Comparison of ENCODE assay signal across 16 cellular contexts in the genomic region with DNA sequence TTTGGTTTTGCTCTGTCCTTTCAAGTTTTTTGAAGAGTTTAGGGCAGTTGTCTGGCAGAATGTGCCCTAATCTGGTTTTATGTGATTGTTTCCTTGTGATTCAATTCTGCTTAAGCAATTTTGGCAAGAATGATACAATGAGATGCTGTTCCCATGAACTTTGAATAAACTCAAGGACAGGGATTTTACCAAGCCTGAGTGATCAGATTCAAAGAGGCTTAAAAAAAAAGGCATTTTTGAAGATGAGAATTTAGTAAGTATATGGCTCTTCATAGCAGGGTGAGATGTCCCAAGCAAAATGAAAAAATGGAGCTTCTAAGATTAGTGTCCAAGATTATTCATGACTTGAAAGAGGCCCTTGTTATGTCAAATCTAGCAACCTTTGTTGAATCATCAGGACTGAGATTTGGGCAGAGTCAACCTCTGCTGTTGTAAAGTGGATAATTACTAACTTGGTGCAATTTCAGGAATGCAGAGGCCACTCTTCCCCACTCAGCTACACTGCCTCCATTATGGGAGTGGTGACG.
A peak's percentile ranks its signal among the peaks of the same experiment; 100 is the strongest.
DNase-seq lines count a peak whose midpoint lies in the region; ATAC-seq and TF ChIP-seq lines count a peak whose summit lies in the region.
"Had no signal": no experiment of that assay in that cellular context is flagged by ENCODE, and none has a peak within 500 bp of the region (broad histone marks: within the 10 kb centered on the region; RNA-seq: fewer than 3 reads in every experiment).

No MANE protein-coding gene starts in this region.

- no peak overlapping the region for H3K9ac ChIP-seq in fibroblast of lung (ENCODE audit: insufficient read depth, low read length)
- H3K9ac ChIP-seq: BLaER1 treated with 17β-estradiol and CSF1 and Interleukin-3, amounts not matched to agents 10 nM and 100 nM had no signal

- H3K4me2 ChIP-seq in PC-9 (peak overlapping the region; percentile 46), fibroblast of lung (ENCODE audit: extremely low read depth, insufficient read depth, low read length) (no peak overlapping the region)
- H3K4me2 ChIP-seq: BLaER1 treated with 17β-estradiol and CSF1 and Interleukin-3, amounts not matched to agents 10 nM and 100 nM had no signal

- H3K4me1 ChIP-seq in PC-9 (replicated peaks; ENCODE audit: insufficient read depth) (peaks cover 43% of the 10 kb centered on the region), fibroblast of lung (ENCODE audit: control insufficient read depth, extremely low read depth, insufficient read depth, low read length) (peaks cover 6% of the 10 kb centered on the region), gastrocnemius medialis (peaks cover 34 to 37% of the 10 kb centered on the region in 2 donors), esophagus muscularis mucosa (peaks cover 0 to 20% (median 13%) of the 10 kb centered on the region in 4 donors)

- BruUV-seq in PC-9 (replicated peaks; lab: Mats Ljungman, UMichigan): no TSS peak

- no peak for TF ChIP-seq POLR2A in gastrocnemius medialis (IDR thresholded peaks at IDR 0.05)
- no peak for TF ChIP-seq POLR2A in esophagus muscularis mucosa (IDR thresholded peaks at IDR 0.05; ENCODE audit: low read depth)

- ATAC-seq in gastrocnemius medialis: no peak
- no peak for ATAC-seq in HG03159 (IDR thresholded peaks at IDR 0.05; ENCODE audit: unreplicated experiment)

- H3K4me3 ChIP-seq in PC-9 (no peak overlapping the region), fibroblast of lung (replicated peaks in 1 of 4; ENCODE audit: control extremely low read depth in 1 of 4, insufficient read depth in 1 of 4, low read depth in 3 of 4, low read length in 4 of 4) (no peak overlapping the region), gastrocnemius medialis (no peak overlapping the region), esophagus muscularis mucosa (no peak overlapping the region)
- H3K4me3 ChIP-seq: BLaER1 treated with 17β-estradiol and CSF1 and Interleukin-3, amounts not matched to agents 10 nM and 100 nM; SJCRH30 had no signal

- H3K9me2 ChIP-seq in PC-9 (ENCODE audit: insufficient read depth): no peaks in the 10 kb centered on the region

- H4K20me1 ChIP-seq in PC-9 (ENCODE audit: insufficient read depth) (no peaks in the 10 kb centered on the region), fibroblast of lung (ENCODE audit: control insufficient read depth, extremely low read depth, insufficient read depth, low read length) (no peaks in the 10 kb centered on the region)
- H4K20me1 ChIP-seq: BLaER1 treated with 17β-estradiol and CSF1 and Interleukin-3, amounts not matched to agents 10 nM and 100 nM had no signal

- peaks cover 16% of the 10 kb centered on the region; the same call in 1 of the 2 replicates for H3K9me3 ChIP-seq in PC-9 (ENCODE audit: insufficient read depth, low read depth)
- no peaks in the 10 kb centered on the region for H3K9me3 ChIP-seq in fibroblast of lung (ENCODE audit: control insufficient read depth, insufficient read depth, low read depth, low read length)
- H3K9me3 ChIP-seq in gastrocnemius medialis: no peaks in the 10 kb centered on the region
- H3K9me3 ChIP-seq in esophagus muscularis mucosa: no peaks in the 10 kb centered on the region
- H3K9me3 ChIP-seq: SJCRH30 had no signal

- whole genome bisulfite sequencing in esophagus muscularis mucosa: 86% methylated on average over 1 of the region's 1 CpG

- H3K27ac ChIP-seq in PC-9: peak overlapping the region; percentile 74
- H3K27ac ChIP-seq in fibroblast of lung (ENCODE audit: insufficient read depth, low read length): no peak overlapping the region
- H3K27ac ChIP-seq in gastrocnemius medialis: peak overlapping the region; percentile 70 to 78 (median 75)
- H3K27ac ChIP-seq in esophagus muscularis mucosa (replicated peaks in 1 of 4): peak overlapping the region in 1 of 4 donors; percentile 0
- H3K27ac ChIP-seq: BLaER1 treated with 17β-estradiol and CSF1 and Interleukin-3, amounts not matched to agents 10 nM and 100 nM; SJCRH30; VCaP had no signal

- no peak overlapping the region for H2AFZ ChIP-seq in PC-9
- H2AFZ ChIP-seq in fibroblast of lung (ENCODE audit: low read length): no peak overlapping the region

- no peak for TF ChIP-seq CTCF in PC-9 (conservative IDR thresholded peaks at IDR 0.05)
- TF ChIP-seq CTCF in fibroblast of lung (conservative IDR thresholded peaks at IDR 0.05 in 1 of 2, IDR thresholded peaks at IDR 0.05 in 1 of 2; ENCODE audit: low read depth in 1 of 2, low read length in 2 of 2): no peak
- TF ChIP-seq CTCF in gastrocnemius medialis (IDR thresholded peaks at IDR 0.05 in 4 of 5, conservative IDR thresholded peaks at IDR 0.05 in 1 of 5): no peak
- no peak for TF ChIP-seq CTCF in esophagus muscularis mucosa (IDR thresholded peaks at IDR 0.05)

- intact Hi-C loops in PC-9 (cut with micrococcal nuclease; ENCODE audit: unreplicated experiment): loop anchor here (10.0 kb wide), 1 partner anchor 178 kb away; a partner anchor contains a TSS
- intact Hi-C loops in gastrocnemius medialis (cut with DNase I; ENCODE audit: low total_unique reads): no loop called here
- intact Hi-C loops in esophagus muscularis mucosa (cut with DNase I): no loop called here

- CTCF ChIA-PET in PC-9 (lab: Charles Lee): interaction anchor here (0.7 kb wide), 1 partner anchor 1918 kb away, joined by 4 read pairs; no protein-coding TSS in a partner anchor

- POLR2A ChIA-PET in PC-9 (lab: Charles Lee; ENCODE audit: unreplicated experiment): no interaction called here

- H3K79me2 ChIP-seq in PC-9 (ENCODE audit: low read depth): no peaks in the 10 kb centered on the region
- no peaks in the 10 kb centered on the region for H3K79me2 ChIP-seq in fibroblast of lung (ENCODE audit: control insufficient read depth, insufficient read depth, low read length)

- DNase-seq in EH (ENCODE audit: low read depth) (peak; percentile 83), PC-9 (peak in 1 of 2 experiments; percentile 72), fibroblast of lung (ENCODE audit: low read depth in 2 of 2) (peak; percentile 68 to 72), gastrocnemius medialis (no peak), SK-N-DZ (ENCODE audit: low spot score) (no peak), iPS-NIHi7 (ENCODE audit: extremely low spot score) (no peak), esophagus muscularis mucosa (ENCODE audit: extremely low spot score) (no peak)
- DNase-seq: activated naive CD4-positive, alpha-beta T cell treated with Interleukin-2 at 50 U/mL for 16 hours; KG1; NK-92 treated with Interleukin-12 subunit alpha and Interleukin-12 subunit beta, amount 100 ng/mL, for 24 hours; posterior cingulate gyrus; SJCRH30; stimulated activated CD4-positive, alpha-beta T cell treated with anti-CD3 and anti-CD28 coated beads, Interleukin-1b, Interleukin-23, amount 100 ng/mL, for 48 hours had no signal

- no peaks in the 10 kb centered on the region for H3K27me3 ChIP-seq in PC-9 (ENCODE audit: insufficient read depth, low read depth)
- no peaks in the 10 kb centered on the region for H3K27me3 ChIP-seq in fibroblast of lung (ENCODE audit: control insufficient read depth, insufficient read depth, low read length)
- no peaks in the 10 kb centered on the region for H3K27me3 ChIP-seq in gastrocnemius medialis
- H3K27me3 ChIP-seq in esophagus muscularis mucosa: no peaks in the 10 kb centered on the region
- H3K27me3 ChIP-seq: BLaER1 treated with 17β-estradiol and CSF1 and Interleukin-3, amounts not matched to agents 10 nM and 100 nM; SJCRH30 had no signal

- no peak for TF ChIP-seq EP300 in esophagus muscularis mucosa (IDR thresholded peaks at IDR 0.05)

- in situ Hi-C loops in gastrocnemius medialis (cut with MboI; ENCODE audit: low sequenced_read_pairs in 4 of 4): no loop called here

- H3K36me3 ChIP-seq in PC-9 (ENCODE audit: low read depth) (no peaks in the 10 kb centered on the region), fibroblast of lung (ENCODE audit: control insufficient read depth, insufficient read depth, low read length) (no peaks in the 10 kb centered on the region), gastrocnemius medialis (no peaks in the 10 kb centered on the region), esophagus muscularis mucosa (no peaks in the 10 kb centered on the region)
- H3K36me3 ChIP-seq: BLaER1 treated with 17β-estradiol and CSF1 and Interleukin-3, amounts not matched to agents 10 nM and 100 nM; SJCRH30 had no signal

- peaks cover 11% of the 10 kb centered on the region; the same call in 1 of the 2 replicates for H3F3A ChIP-seq in PC-9 (ENCODE audit: insufficient read depth, low read depth)

Comparison
In these comparisons a context has a peak if more than half of its experiments do, and no peak if none do; other contexts are left out.
1. DNase-seq: peak in EH (single experiment) and fibroblast of lung (2 of 2); none in gastrocnemius medialis (0 of 2), SK-N-DZ (single experiment), iPS-NIHi7 (single experiment) and esophagus muscularis mucosa (single experiment).